ENCODE assay signal across 28 cellular contexts in the genomic region with DNA sequence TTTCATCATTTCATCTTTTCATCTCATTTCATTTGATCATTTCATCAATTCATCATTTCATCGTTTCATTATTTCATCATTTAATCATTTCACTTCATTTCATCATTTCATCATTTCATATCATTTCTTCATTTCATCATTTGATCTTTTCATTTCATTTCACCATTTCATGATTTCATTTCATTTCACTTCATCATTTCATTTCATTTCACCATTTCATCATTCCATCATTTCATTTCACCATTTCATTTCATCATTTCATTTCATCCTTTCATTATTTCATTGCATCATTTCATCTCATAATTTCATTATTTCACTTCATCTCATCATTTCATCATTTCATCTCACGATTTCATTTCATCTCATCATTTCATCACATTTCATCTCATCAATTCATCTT.
"Had no signal": no experiment of that assay in that cellular context is flagged by ENCODE, and none has a peak within 500 bp of the region (broad histone marks: within the 10 kb centered on the region; RNA-seq: fewer than 3 reads in every experiment).

No MANE protein-coding gene starts in this region.

- H3K4me3 ChIP-seq: ascending aorta, cardiac muscle cell had no signal

- H3K4me1 ChIP-seq: ascending aorta had no signal

- H3K27me3 ChIP-seq: ascending aorta had no signal

- ATAC-seq: activated CD8-positive, alpha-beta T cell treated with anti-CD3 and anti-CD28 coated beads for 36 hours; activated naive CD8-positive, alpha-beta T cell treated with anti-CD3 and anti-CD28 coated beads, Interleukin-2, amount 50 U/mL, for 24 hours had no signal

- FAIRE-seq: bronchial epithelial cell had no signal

- DNase-seq: activated B cell treated with CpG ODN at 0.5 μM for 24 hours; activated CD4-positive, alpha-beta memory T cell treated with anti-CD3 and anti-CD28 coated beads for 36 hours; activated CD4-positive, alpha-beta T cell treated with anti-CD3 and anti-CD28 coated beads for 4 hours; activated CD4-positive, alpha-beta T cell treated with anti-CD3 and anti-CD28 coated beads, Interleukin-2, amount 10 ng/mL, durations not matched to agents 24 days and 14 days; activated CD4-positive, alpha-beta T cell treated with anti-CD3 and anti-CD28 coated beads, Interleukin-2, amount 50 U/mL, for 1 hour; activated CD4-positive, alpha-beta T cell treated with anti-CD3 and anti-CD28 coated beads, Interleukin-2, amount 50 U/mL, for 4 hours; activated CD4-positive, CD25-positive, alpha-beta regulatory T cell treated with anti-CD3 and anti-CD28 coated beads, Interleukin-2, amount 50 U/mL, for 72 hours; activated CD8-positive, alpha-beta memory T cell treated with anti-CD3 and anti-CD28 coated beads, Interleukin-2, amount 50 U/mL, for 48 hours; activated CD8-positive, alpha-beta T cell treated with anti-CD3 and anti-CD28 coated beads for 36 hours; activated effector memory CD4-positive, alpha-beta T cell treated with Interleukin-2 at 50 U/mL for 16 hours; activated gamma-delta T cell; activated naive CD4-positive, alpha-beta T cell treated with anti-CD3 and anti-CD28 coated beads, Interleukin-2, amount 10 ng/mL, durations not matched to agents 7 days and 5 days; activated naive CD4-positive, alpha-beta T cell treated with Interleukin-2 at 50 U/mL for 16 hours; activated naive CD8-positive, alpha-beta T cell treated with anti-CD3 and anti-CD28 coated beads, Interleukin-2, amount 10 ng/mL, durations not matched to agents 7 days and 5 days; activated naive CD8-positive, alpha-beta T cell treated with anti-CD3 and anti-CD28 coated beads, Interleukin-2, amount 50 U/mL, for 24 hours; activated T-cell treated with anti-CD3 and anti-CD28 coated beads, Interleukin-2, amount 50 U/mL, for 24 hours; activated T-cell treated with anti-CD3 and anti-CD28 coated beads, Interleukin-2, amount 50 U/mL, for 48 hours; amygdala; anterior cingulate cortex; caudate nucleus; cerebellar nuclear complex; T-helper 1 cell; T-helper 2 cell; T-helper 9 cell had no signal

- H3K9me3 ChIP-seq: ascending aorta had no signal

- H3K27ac ChIP-seq: ascending aorta, cardiac muscle cell, VCaP had no signal

- H3K36me3 ChIP-seq: ascending aorta, cardiac muscle cell had no signal
